Comparison of ENCODE assay signal across 8 cellular contexts in genomic region chr5:132526290-132526973, GRCh38. TPM values are rescaled to one million over a fixed set of nuclear protein-coding genes. Genes with fewer than 3 reads are reported as not detected.
DNase-seq lines count a peak whose midpoint lies in the region; ATAC-seq and TF ChIP-seq lines count a peak whose summit lies in the region.

No MANE protein-coding gene starts in this region.

- H3K27ac Mint-ChIP-seq in neural crest cell (ENCODE audit: unreplicated experiment) = no peak overlapping the region

- no peaks in the 10 kb centered on the region for H3K4me1 Mint-ChIP-seq in neural crest cell

- DNase-seq in NOMO-1 (lab: John Stamatoyannopoulos, UW; ENCODE audit: unreplicated experiment in 2 of 2) (peak; percentile 6 to 35), NOMO-1 treated with DMSO at 0.1 percent for 48 hours (lab: John Stamatoyannopoulos, UW; ENCODE audit: unreplicated experiment) (no peak), NCI-H69 (lab: John Stamatoyannopoulos, UW) (peak; percentile 75), activated T-cell treated with anti-CD3 and anti-CD28 coated beads for 24 hours (ENCODE audit: low read depth) (peak; percentile 19), fibroblast of peridontal ligament (ENCODE audit: extremely low read depth) (peak; percentile 62), neural crest cell (ENCODE audit: low read depth, low spot score) (peak; percentile 64)

- peak; percentile 87 for TF ChIP-seq CTCF in neural crest cell (conservative IDR thresholded peaks at IDR 0.05)

- no peak overlapping the region for H3K4me3 Mint-ChIP-seq in neural crest cell

- H3K36me3 Mint-ChIP-seq in neural crest cell (ENCODE audit: low read depth) = no peaks in the 10 kb centered on the region

- peak; percentile 54 for ATAC-seq in HG03097 (IDR thresholded peaks at IDR 0.05; ENCODE audit: low FRiP score, unreplicated experiment)
- ATAC-seq in GM19452 (IDR thresholded peaks at IDR 0.05; ENCODE audit: unreplicated experiment) = no peak

- H3K27me3 Mint-ChIP-seq in neural crest cell (ENCODE audit: low read depth) = peaks cover 25% of the 10 kb centered on the region

- H3K9me3 Mint-ChIP-seq in neural crest cell = no peaks in the 10 kb centered on the region

RNA-seq across cellular contexts. Expression of gene IL5, which starts 16.9 kb away (rescaled TPM):
- total RNA-seq in neural crest cell = not detected in 2 replicates

RNA-seq across cellular contexts. Expression of gene RAD50, which starts 30.3 kb away (rescaled TPM):
- total RNA-seq in neural crest cell = 35.2 and 37.1 TPM in 2 replicates

RNA-seq across cellular contexts. Expression of gene IRF1, which starts 35.9 kb away (rescaled TPM):
- 4.5 and 4.7 TPM in 2 replicates for total RNA-seq in neural crest cell
